ENCODE assay signal across 3 cellular contexts in the genomic region with DNA sequence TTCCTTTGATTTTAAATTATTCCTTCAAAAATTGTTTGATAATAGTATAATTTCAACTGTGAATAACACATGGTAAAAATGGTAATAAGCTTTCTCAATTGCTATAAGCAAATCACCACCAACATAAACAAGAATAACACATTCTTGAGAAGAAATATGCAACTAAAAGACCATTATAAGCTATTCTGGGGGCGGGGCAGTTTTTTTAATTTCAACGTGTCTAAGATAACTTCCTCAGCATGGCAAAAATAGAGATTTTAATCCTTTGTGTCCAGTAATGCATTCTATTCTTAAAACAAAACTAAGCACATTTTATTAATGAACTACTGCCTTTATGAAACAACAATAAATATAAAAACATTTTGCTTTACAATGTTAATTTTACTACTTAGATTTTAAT.
TF ChIP-seq lines count a peak whose summit lies in the region.

No MANE protein-coding gene starts in this region.

TF ChIP-seq in SK-N-SH, 30 proteins besides CTCF, POLR2A, EP300 and RAD21:
- TF ChIP-seq GABPA (IDR thresholded peaks at IDR 0.05; ENCODE audit: low read depth) (no peak), SMC3 (IDR thresholded peaks at IDR 0.05; ENCODE audit: low read depth, low read length) (no peak)

TF ChIP-seq in SK-N-SH treated with all-trans-retinoic acid at 6 μM for 48 hours, 23 proteins besides CTCF, POLR2A, EP300 and RAD21:
- TF ChIP-seq ZFP30 (CRISPR knock-in tag; IDR thresholded peaks at IDR 0.05) (no peak), OSR1 (CRISPR knock-in tag; IDR thresholded peaks at IDR 0.05) (no peak), ZFP3 (CRISPR knock-in tag; IDR thresholded peaks at IDR 0.05) (no peak), BACH2 (CRISPR knock-in tag; IDR thresholded peaks at IDR 0.05; ENCODE audit: borderline replicate concordance) (no peak), ZNF565 (CRISPR knock-in tag; conservative IDR thresholded peaks at IDR 0.05; ENCODE audit: low read depth) (no peak), CSDC2 (CRISPR knock-in tag; IDR thresholded peaks at IDR 0.05) (no peak), TOX (CRISPR knock-in tag; IDR thresholded peaks at IDR 0.05; ENCODE audit: borderline replicate concordance) (no peak), SNAI2 (CRISPR knock-in tag; IDR thresholded peaks at IDR 0.05) (no peak), ARNTL (CRISPR knock-in tag; IDR thresholded peaks at IDR 0.05; ENCODE audit: borderline replicate concordance, low read depth) (no peak), TCF4 (CRISPR knock-in tag; IDR thresholded peaks at IDR 0.05; ENCODE audit: borderline replicate concordance) (no peak), PPARA (CRISPR knock-in tag; IDR thresholded peaks at IDR 0.05; ENCODE audit: borderline replicate concordance) (no peak), ZC3H10 (CRISPR knock-in tag; IDR thresholded peaks at IDR 0.05) (no peak), ESRRG (CRISPR knock-in tag; IDR thresholded peaks at IDR 0.05) (no peak), GLIS3 (CRISPR knock-in tag; IDR thresholded peaks at IDR 0.05) (no peak)
- TF ChIP-seq, protein P1, sequence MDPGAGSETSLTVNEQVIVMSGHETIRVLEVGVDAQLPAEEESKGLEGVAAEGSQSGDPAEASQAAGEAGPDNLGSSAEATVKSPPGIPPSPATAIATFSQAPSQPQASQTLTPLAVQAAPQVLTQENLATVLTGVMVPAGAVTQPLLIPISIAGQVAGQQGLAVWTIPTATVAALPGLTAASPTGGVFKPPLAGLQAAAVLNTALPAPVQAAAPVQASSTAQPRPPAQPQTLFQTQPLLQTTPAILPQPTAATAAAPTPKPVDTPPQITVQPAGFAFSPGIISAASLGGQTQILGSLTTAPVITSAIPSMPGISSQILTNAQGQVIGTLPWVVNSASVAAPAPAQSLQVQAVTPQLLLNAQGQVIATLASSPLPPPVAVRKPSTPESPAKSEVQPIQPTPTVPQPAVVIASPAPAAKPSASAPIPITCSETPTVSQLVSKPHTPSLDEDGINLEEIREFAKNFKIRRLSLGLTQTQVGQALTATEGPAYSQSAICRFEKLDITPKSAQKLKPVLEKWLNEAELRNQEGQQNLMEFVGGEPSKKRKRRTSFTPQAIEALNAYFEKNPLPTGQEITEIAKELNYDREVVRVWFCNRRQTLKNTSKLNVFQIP (CRISPR knock-in tag; IDR thresholded peaks at IDR 0.05; ENCODE audit: borderline replicate concordance, low read depth), result no peak
- TF ChIP-seq, protein P2, sequence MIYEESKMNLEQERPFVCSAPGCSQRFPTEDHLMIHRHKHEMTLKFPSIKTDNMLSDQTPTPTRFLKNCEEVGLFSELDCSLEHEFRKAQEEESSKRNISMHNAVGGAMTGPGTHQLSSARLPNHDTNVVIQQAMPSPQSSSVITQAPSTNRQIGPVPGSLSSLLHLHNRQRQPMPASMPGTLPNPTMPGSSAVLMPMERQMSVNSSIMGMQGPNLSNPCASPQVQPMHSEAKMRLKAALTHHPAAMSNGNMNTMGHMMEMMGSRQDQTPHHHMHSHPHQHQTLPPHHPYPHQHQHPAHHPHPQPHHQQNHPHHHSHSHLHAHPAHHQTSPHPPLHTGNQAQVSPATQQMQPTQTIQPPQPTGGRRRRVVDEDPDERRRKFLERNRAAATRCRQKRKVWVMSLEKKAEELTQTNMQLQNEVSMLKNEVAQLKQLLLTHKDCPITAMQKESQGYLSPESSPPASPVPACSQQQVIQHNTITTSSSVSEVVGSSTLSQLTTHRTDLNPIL (CRISPR knock-in tag; IDR thresholded peaks at IDR 0.05; ENCODE audit: low read depth), result no peak
- TF ChIP-seq, protein P3, sequence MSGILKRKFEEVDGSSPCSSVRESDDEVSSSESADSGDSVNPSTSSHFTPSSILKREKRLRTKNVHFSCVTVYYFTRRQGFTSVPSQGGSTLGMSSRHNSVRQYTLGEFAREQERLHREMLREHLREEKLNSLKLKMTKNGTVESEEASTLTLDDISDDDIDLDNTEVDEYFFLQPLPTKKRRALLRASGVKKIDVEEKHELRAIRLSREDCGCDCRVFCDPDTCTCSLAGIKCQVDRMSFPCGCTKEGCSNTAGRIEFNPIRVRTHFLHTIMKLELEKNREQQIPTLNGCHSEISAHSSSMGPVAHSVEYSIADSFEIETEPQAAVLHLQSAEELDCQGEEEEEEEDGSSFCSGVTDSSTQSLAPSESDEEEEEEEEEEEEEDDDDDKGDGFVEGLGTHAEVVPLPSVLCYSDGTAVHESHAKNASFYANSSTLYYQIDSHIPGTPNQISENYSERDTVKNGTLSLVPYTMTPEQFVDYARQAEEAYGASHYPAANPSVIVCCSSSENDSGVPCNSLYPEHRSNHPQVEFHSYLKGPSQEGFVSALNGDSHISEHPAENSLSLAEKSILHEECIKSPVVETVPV (CRISPR knock-in tag; IDR thresholded peaks at IDR 0.05), result no peak
TF ChIP-seq in SK-N-SH treated with all-trans-retinoic acid at 6 μM for 48 hours: peak in this region for 0.

TF ChIP-seq in HepG2, 621 proteins besides CTCF, POLR2A, EP300 and RAD21:
- TF ChIP-seq, protein P4, sequence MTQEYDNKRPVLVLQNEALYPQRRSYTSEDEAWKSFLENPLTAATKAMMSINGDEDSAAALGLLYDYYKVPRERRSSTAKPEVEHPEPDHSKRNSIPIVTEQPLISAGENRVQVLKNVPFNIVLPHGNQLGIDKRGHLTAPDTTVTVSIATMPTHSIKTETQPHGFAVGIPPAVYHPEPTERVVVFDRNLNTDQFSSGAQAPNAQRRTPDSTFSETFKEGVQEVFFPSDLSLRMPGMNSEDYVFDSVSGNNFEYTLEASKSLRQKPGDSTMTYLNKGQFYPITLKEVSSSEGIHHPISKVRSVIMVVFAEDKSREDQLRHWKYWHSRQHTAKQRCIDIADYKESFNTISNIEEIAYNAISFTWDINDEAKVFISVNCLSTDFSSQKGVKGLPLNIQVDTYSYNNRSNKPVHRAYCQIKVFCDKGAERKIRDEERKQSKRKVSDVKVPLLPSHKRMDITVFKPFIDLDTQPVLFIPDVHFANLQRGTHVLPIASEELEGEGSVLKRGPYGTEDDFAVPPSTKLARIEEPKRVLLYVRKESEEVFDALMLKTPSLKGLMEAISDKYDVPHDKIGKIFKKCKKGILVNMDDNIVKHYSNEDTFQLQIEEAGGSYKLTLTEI (CRISPR knock-in tag; conservative IDR thresholded peaks at IDR 0.05), result no peak
- TF ChIP-seq ZMYM2 (CRISPR knock-in tag; IDR thresholded peaks at IDR 0.05) (no peak), ZNF607 (CRISPR knock-in tag; IDR thresholded peaks at IDR 0.05; ENCODE audit: borderline replicate concordance) (no peak), KAT8 (CRISPR knock-in tag; IDR thresholded peaks at IDR 0.05) (no peak), ZNF205 (CRISPR knock-in tag; IDR thresholded peaks at IDR 0.05) (no peak), AHR (CRISPR knock-in tag; IDR thresholded peaks at IDR 0.05) (no peak), SNAPC2 (CRISPR knock-in tag; IDR thresholded peaks at IDR 0.05) (no peak), CHD2 (IDR thresholded peaks at IDR 0.05; ENCODE audit: low read depth, low read length) (no peak)
- TF ChIP-seq, protein P5, sequence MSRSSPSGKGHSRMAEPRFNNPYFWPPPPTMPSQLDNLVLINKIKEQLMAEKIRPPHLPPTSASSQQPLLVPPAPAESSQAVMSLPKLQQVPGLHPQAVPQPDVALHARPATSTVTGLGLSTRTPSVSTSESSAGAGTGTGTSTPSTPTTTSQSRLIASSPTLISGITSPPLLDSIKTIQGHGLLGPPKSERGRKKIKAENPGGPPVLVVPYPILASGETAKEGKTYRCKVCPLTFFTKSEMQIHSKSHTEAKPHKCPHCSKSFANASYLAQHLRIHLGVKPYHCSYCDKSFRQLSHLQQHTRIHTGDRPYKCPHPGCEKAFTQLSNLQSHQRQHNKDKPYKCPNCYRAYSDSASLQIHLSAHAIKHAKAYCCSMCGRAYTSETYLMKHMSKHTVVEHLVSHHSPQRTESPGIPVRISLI (CRISPR knock-in tag; IDR thresholded peaks at IDR 0.05; ENCODE audit: borderline replicate concordance), result no peak
- TF ChIP-seq, protein P6, sequence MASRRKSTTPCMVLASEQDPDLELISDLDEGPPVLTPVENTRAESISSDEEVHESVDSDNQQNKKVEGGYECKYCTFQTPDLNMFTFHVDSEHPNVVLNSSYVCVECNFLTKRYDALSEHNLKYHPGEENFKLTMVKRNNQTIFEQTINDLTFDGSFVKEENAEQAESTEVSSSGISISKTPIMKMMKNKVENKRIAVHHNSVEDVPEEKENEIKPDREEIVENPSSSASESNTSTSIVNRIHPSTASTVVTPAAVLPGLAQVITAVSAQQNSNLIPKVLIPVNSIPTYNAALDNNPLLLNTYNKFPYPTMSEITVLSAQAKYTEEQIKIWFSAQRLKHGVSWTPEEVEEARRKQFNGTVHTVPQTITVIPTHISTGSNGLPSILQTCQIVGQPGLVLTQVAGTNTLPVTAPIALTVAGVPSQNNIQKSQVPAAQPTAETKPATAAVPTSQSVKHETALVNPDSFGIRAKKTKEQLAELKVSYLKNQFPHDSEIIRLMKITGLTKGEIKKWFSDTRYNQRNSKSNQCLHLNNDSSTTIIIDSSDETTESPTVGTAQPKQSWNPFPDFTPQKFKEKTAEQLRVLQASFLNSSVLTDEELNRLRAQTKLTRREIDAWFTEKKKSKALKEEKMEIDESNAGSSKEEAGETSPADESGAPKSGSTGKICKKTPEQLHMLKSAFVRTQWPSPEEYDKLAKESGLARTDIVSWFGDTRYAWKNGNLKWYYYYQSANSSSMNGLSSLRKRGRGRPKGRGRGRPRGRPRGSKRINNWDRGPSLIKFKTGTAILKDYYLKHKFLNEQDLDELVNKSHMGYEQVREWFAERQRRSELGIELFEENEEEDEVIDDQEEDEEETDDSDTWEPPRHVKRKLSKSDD (CRISPR knock-in tag; IDR thresholded peaks at IDR 0.05; ENCODE audit: low read depth), result no peak
- TF ChIP-seq, protein P7, sequence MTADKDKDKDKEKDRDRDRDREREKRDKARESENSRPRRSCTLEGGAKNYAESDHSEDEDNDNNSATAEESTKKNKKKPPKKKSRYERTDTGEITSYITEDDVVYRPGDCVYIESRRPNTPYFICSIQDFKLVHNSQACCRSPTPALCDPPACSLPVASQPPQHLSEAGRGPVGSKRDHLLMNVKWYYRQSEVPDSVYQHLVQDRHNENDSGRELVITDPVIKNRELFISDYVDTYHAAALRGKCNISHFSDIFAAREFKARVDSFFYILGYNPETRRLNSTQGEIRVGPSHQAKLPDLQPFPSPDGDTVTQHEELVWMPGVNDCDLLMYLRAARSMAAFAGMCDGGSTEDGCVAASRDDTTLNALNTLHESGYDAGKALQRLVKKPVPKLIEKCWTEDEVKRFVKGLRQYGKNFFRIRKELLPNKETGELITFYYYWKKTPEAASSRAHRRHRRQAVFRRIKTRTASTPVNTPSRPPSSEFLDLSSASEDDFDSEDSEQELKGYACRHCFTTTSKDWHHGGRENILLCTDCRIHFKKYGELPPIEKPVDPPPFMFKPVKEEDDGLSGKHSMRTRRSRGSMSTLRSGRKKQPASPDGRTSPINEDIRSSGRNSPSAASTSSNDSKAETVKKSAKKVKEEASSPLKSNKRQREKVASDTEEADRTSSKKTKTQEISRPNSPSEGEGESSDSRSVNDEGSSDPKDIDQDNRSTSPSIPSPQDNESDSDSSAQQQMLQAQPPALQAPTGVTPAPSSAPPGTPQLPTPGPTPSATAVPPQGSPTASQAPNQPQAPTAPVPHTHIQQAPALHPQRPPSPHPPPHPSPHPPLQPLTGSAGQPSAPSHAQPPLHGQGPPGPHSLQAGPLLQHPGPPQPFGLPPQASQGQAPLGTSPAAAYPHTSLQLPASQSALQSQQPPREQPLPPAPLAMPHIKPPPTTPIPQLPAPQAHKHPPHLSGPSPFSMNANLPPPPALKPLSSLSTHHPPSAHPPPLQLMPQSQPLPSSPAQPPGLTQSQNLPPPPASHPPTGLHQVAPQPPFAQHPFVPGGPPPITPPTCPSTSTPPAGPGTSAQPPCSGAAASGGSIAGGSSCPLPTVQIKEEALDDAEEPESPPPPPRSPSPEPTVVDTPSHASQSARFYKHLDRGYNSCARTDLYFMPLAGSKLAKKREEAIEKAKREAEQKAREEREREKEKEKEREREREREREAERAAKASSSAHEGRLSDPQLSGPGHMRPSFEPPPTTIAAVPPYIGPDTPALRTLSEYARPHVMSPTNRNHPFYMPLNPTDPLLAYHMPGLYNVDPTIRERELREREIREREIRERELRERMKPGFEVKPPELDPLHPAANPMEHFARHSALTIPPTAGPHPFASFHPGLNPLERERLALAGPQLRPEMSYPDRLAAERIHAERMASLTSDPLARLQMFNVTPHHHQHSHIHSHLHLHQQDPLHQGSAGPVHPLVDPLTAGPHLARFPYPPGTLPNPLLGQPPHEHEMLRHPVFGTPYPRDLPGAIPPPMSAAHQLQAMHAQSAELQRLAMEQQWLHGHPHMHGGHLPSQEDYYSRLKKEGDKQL (CRISPR knock-in tag; IDR thresholded peaks at IDR 0.05; ENCODE audit: low read depth), result no peak
